Comparison of ENCODE assay signal across 4 cellular contexts in the genomic region with DNA sequence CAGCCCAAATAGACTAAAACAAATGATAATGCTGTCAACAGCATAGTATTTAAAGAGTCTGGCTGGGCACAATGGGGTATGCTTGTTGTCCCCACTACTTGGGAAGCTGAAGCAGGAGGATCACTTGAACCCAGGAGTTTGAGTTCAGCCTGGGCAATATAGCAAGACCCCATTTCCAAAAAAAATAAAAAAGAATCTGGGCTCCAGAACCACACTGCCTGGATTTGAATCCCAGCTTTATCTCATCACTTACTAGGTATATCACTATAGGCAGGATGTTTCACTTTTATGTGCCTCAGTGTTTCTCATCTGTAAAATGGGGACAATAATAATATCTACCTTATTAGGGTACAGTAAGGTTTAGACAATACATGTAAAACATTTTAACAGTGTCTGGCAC.
TF ChIP-seq lines count a peak whose summit lies in the region.

No MANE protein-coding gene starts in this region.

TF ChIP-seq in HepG2, 621 proteins besides CTCF, POLR2A, EP300 and RAD21:
- peak; percentile 81 for TF ChIP-seq ZNF629 (CRISPR knock-in tag; conservative IDR thresholded peaks at IDR 0.05)
- TF ChIP-seq ZNF263 (CRISPR knock-in tag; IDR thresholded peaks at IDR 0.05) = no peak
- TF ChIP-seq ZNF121 (CRISPR knock-in tag; IDR thresholded peaks at IDR 0.05) = peak; percentile 55; the same call in 1 of the 2 replicates

TF ChIP-seq in WTC11, 78 proteins besides CTCF, POLR2A, EP300 and RAD21:
- TF ChIP-seq GTF2I (CRISPR knock-in tag; conservative IDR thresholded peaks at IDR 0.05) (0 out of 2 replicates have a peak, but pooled peaks have one; percentile 35), NR2C2 (CRISPR knock-in tag; IDR thresholded peaks at IDR 0.05) (no peak)

TF ChIP-seq in H1, 55 proteins besides CTCF, POLR2A, EP300 and RAD21:
- TF ChIP-seq CBX8 (IDR thresholded peaks at IDR 0.05; ENCODE audit: borderline replicate concordance, low read depth, low read length) = no peak
- TF ChIP-seq SP2 (IDR thresholded peaks at IDR 0.05; ENCODE audit: low read length) = no peak
- no peak for TF ChIP-seq RFX5 (IDR thresholded peaks at IDR 0.05; ENCODE audit: borderline replicate concordance, low read depth, low read length)
- peak; percentile 66; the same call in 1 of the 2 replicates for TF ChIP-seq KDM1A (IDR thresholded peaks at IDR 0.05; ENCODE audit: borderline replicate concordance, low read length)
- TF ChIP-seq TAF1 (IDR thresholded peaks at IDR 0.05; ENCODE audit: low read depth, low read length) = no peak
- TF ChIP-seq ASH2L (IDR thresholded peaks at IDR 0.05; ENCODE audit: low read length) = no peak

TF ChIP-seq in SK-N-SH treated with all-trans-retinoic acid at 6 μM for 48 hours, 23 proteins besides CTCF, POLR2A, EP300 and RAD21:
- TF ChIP-seq ARNTL (CRISPR knock-in tag; IDR thresholded peaks at IDR 0.05; ENCODE audit: borderline replicate concordance, low read depth) = no peak
- TF ChIP-seq ZNF8 (CRISPR knock-in tag; IDR thresholded peaks at IDR 0.05) = no peak
- no peak for TF ChIP-seq TOX (CRISPR knock-in tag; IDR thresholded peaks at IDR 0.05; ENCODE audit: borderline replicate concordance)
- no peak for TF ChIP-seq CSRNP3 (CRISPR knock-in tag; IDR thresholded peaks at IDR 0.05)
- TF ChIP-seq ZC3H10 (CRISPR knock-in tag; IDR thresholded peaks at IDR 0.05) = no peak
- no peak for TF ChIP-seq ZNF565 (CRISPR knock-in tag; conservative IDR thresholded peaks at IDR 0.05; ENCODE audit: low read depth)
- TF ChIP-seq ZNF70 (CRISPR knock-in tag; IDR thresholded peaks at IDR 0.05) = no peak
- no peak for TF ChIP-seq ZFP3 (CRISPR knock-in tag; IDR thresholded peaks at IDR 0.05)
- no peak for TF ChIP-seq PPARA (CRISPR knock-in tag; IDR thresholded peaks at IDR 0.05; ENCODE audit: borderline replicate concordance)
- TF ChIP-seq PATZ1 (CRISPR knock-in tag; IDR thresholded peaks at IDR 0.05; ENCODE audit: borderline replicate concordance) = no peak
